Comparison of ENCODE assay signal across 27 cellular contexts in the genomic region with DNA sequence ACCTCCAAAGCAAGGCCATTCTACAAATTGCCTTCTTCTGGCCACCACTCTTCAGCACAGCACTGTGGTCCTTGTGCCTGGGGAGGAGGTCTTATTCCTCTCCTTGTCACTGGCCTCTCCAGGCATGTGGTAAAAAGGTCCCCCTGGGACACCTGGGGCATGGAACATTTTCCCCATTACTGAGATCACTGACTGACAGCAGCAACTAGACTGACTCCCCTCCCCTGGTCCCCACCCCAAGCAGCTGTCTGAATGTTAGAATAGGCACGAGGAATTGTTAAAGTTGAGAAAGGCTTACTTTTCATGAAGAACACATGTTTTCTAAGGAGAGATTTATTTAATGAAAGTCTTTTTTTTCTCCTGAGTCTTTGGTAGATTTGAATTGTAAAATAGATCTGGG.
"Had no signal": no experiment of that assay in that cellular context is flagged by ENCODE, and none has a peak within 500 bp of the region (broad histone marks: within the 10 kb centered on the region; RNA-seq: fewer than 3 reads in every experiment).

No MANE protein-coding gene starts in this region.

- H3K4me2 ChIP-seq: hepatocyte had no signal

- H3K4me3 ChIP-seq: hepatocyte, lower lobe of right lung, pancreas, prostate gland, spleen, tibial nerve, uterus had no signal

- H3K27me3 ChIP-seq: hepatocyte, pancreas, spleen, tibial nerve, uterus had no signal

- H3K9me3 ChIP-seq: lower lobe of right lung, pancreas, prostate gland, spleen, tibial nerve, uterus had no signal

- ATAC-seq: left lobe of liver; lower lobe of right lung; naive thymus-derived CD4-positive, alpha-beta T cell; natural killer cell treated with Interleukin-12 subunit alpha and Interleukin-12 subunit beta and Interleukin-15 and Interleukin-18, amount 100 ng/mL, for 72 hours; pancreas; sciatic nerve; stimulated activated effector memory CD8-positive, alpha-beta T cell treated with anti-CD3 and anti-CD28 coated beads, Interleukin-12 subunit alpha, Interleukin-12 subunit beta, amount 100 ng/mL, for 72 hours; stimulated activated naive CD8-positive, alpha-beta T cell treated with anti-CD3 and anti-CD28 coated beads, Interleukin-15, amount 100 ng/mL, for 72 hours had no signal

- H3K27ac ChIP-seq: hepatocyte, lower lobe of right lung, pancreas, prostate gland, tibial nerve, uterus had no signal

- H3K36me3 ChIP-seq: lower lobe of right lung, pancreas, prostate gland, spleen, tibial nerve, uterus had no signal

- H3K79me2 ChIP-seq: hepatocyte had no signal

- H2AFZ ChIP-seq: hepatocyte had no signal

- H3K9me3 Mint-ChIP-seq: mesothelial cell of epicardium; naive thymus-derived CD4-positive, alpha-beta T cell; natural killer cell treated with Interleukin-12 subunit alpha and Interleukin-12 subunit beta and Interleukin-15 and Interleukin-18, amount 100 ng/mL, for 72 hours; neural crest cell; stimulated activated effector memory CD8-positive, alpha-beta T cell treated with anti-CD3 and anti-CD28 coated beads, Interleukin-12 subunit alpha, Interleukin-12 subunit beta, amount 100 ng/mL, for 72 hours; type B pancreatic cell had no signal

- DNase-seq: islet precursor cell; lower lobe of right lung; mammary epithelial cell; mesendoderm; naive thymus-derived CD4-positive, alpha-beta T cell; nucleus accumbens; pancreas; posterior cingulate gyrus; retina; right cardiac atrium; small intestine; spleen; stimulated activated CD4-positive, alpha-beta T cell treated with anti-CD3 and anti-CD28 coated beads, Interleukin-4, amount 100 ng/mL, for 24 hours; stimulated activated naive CD4-positive, alpha-beta T cell; stimulated activated naive CD8-positive, alpha-beta T cell treated with anti-CD3 and anti-CD28 coated beads, Interleukin-15, amount 100 ng/mL, for 72 hours; substantia nigra; uterus had no signal

- H3K27ac Mint-ChIP-seq: mesothelial cell of epicardium; naive thymus-derived CD4-positive, alpha-beta T cell; natural killer cell treated with Interleukin-12 subunit alpha and Interleukin-12 subunit beta and Interleukin-15 and Interleukin-18, amount 100 ng/mL, for 72 hours; stimulated activated effector memory CD8-positive, alpha-beta T cell treated with anti-CD3 and anti-CD28 coated beads, Interleukin-12 subunit alpha, Interleukin-12 subunit beta, amount 100 ng/mL, for 72 hours; stimulated activated naive CD8-positive, alpha-beta T cell treated with anti-CD3 and anti-CD28 coated beads, Interleukin-15, amount 100 ng/mL, for 72 hours; type B pancreatic cell had no signal

- H3K27me3 Mint-ChIP-seq: stimulated activated naive CD8-positive, alpha-beta T cell treated with anti-CD3 and anti-CD28 coated beads, Interleukin-15, amount 100 ng/mL, for 72 hours; type B pancreatic cell had no signal

- H3K4me3 Mint-ChIP-seq: mesothelial cell of epicardium; naive thymus-derived CD4-positive, alpha-beta T cell; natural killer cell treated with Interleukin-12 subunit alpha and Interleukin-12 subunit beta and Interleukin-15 and Interleukin-18, amount 100 ng/mL, for 72 hours; neural crest cell; stimulated activated effector memory CD8-positive, alpha-beta T cell treated with anti-CD3 and anti-CD28 coated beads, Interleukin-12 subunit alpha, Interleukin-12 subunit beta, amount 100 ng/mL, for 72 hours; stimulated activated naive CD8-positive, alpha-beta T cell treated with anti-CD3 and anti-CD28 coated beads, Interleukin-15, amount 100 ng/mL, for 72 hours; type B pancreatic cell had no signal

- H3K4me1 Mint-ChIP-seq: stimulated activated effector memory CD8-positive, alpha-beta T cell treated with anti-CD3 and anti-CD28 coated beads, Interleukin-12 subunit alpha, Interleukin-12 subunit beta, amount 100 ng/mL, for 72 hours; stimulated activated naive CD8-positive, alpha-beta T cell treated with anti-CD3 and anti-CD28 coated beads, Interleukin-15, amount 100 ng/mL, for 72 hours had no signal

- H3K4me1 ChIP-seq: pancreas, prostate gland, tibial nerve, uterus had no signal

- H3K36me3 Mint-ChIP-seq: mesothelial cell of epicardium; naive thymus-derived CD4-positive, alpha-beta T cell; natural killer cell treated with Interleukin-12 subunit alpha and Interleukin-12 subunit beta and Interleukin-15 and Interleukin-18, amount 100 ng/mL, for 72 hours; stimulated activated effector memory CD8-positive, alpha-beta T cell treated with anti-CD3 and anti-CD28 coated beads, Interleukin-12 subunit alpha, Interleukin-12 subunit beta, amount 100 ng/mL, for 72 hours; type B pancreatic cell had no signal
